In genomic region chr1:1432566-1432950, GRCh38 we compare ENCODE assay signal across 10 cellular contexts. TPM values are rescaled to one million over a fixed set of nuclear protein-coding genes. Genes with fewer than 3 reads are reported as not detected.
DNase-seq lines count a peak whose midpoint lies in the region; ATAC-seq and TF ChIP-seq lines count a peak whose summit lies in the region.
"Had no signal": no experiment of that assay in that cellular context is flagged by ENCODE, and none has a peak within 500 bp of the region (broad histone marks: within the 10 kb centered on the region; RNA-seq: fewer than 3 reads in every experiment).

No MANE protein-coding gene starts in this region.

- peaks cover 3% of the 10 kb centered on the region for H3K27me3 ChIP-seq in ascending aorta
- no peaks in the 10 kb centered on the region for H3K27me3 ChIP-seq in right lobe of liver

- H3K9me3 ChIP-seq in ascending aorta: no peaks in the 10 kb centered on the region
- H3K9me3 ChIP-seq in right lobe of liver: no peaks in the 10 kb centered on the region

- H3K4me3 ChIP-seq in ascending aorta (no peak overlapping the region), right lobe of liver (peak overlapping the region; percentile 35 to 56 (median 53)), skin epidermis (no peak overlapping the region)

- ATAC-seq in right lobe of liver (no peak), GM19328 (IDR thresholded peaks at IDR 0.05; ENCODE audit: unreplicated experiment) (no peak), GM18502 (IDR thresholded peaks at IDR 0.05; ENCODE audit: poor library complexity, unreplicated experiment) (no peak)

- DNase-seq in GM19238 (ENCODE audit: insufficient read length, low spot score) (peak; percentile 7), ascending aorta (ENCODE audit: low spot score in 2 of 2) (no peak), right lobe of liver (peak in 2 of 3 donors; percentile 28 to 56), AML-193 (lab: John Stamatoyannopoulos, UW) (no peak), GDM1 (lab: John Stamatoyannopoulos, UW) (no peak)
- DNase-seq: NCI-H1092 treated with DMSO at 0.1 percent for 48 hours had no signal

- intact Hi-C loops in ascending aorta (cut with DNase I) (no loop called here), right lobe of liver (cut with DNase I) (no loop called here)

- no peak for TF ChIP-seq CTCF in ascending aorta (IDR thresholded peaks at IDR 0.05)
- TF ChIP-seq CTCF in right lobe of liver (IDR thresholded peaks at IDR 0.05): no peak

- TF ChIP-seq POLR2A in right lobe of liver (IDR thresholded peaks at IDR 0.05): no peak

- H3K27ac ChIP-seq in ascending aorta: peak overlapping the region; percentile 81 to 82
- H3K27ac ChIP-seq in right lobe of liver: peak overlapping the region; percentile 53 to 84 (median 69)
- peak overlapping the region in 20 of 21 experiments; percentile 50 to 95 (median 88) for H3K27ac ChIP-seq in skin epidermis

- H3K36me3 ChIP-seq in ascending aorta (no peaks in the 10 kb centered on the region), right lobe of liver (no peaks in the 10 kb centered on the region)

- WGBS in right lobe of liver (ENCODE audit: insufficient coverage, low coverage, low lambda C conversion rate, missing lambda C conversion rate): 33% methylated on average over 3 of the region's 13 CpGs

- peaks cover 16 to 34% of the 10 kb centered on the region in 2 donors for H3K4me1 ChIP-seq in ascending aorta
- H3K4me1 ChIP-seq in right lobe of liver: peaks cover 0 to 73% (median 34%) of the 10 kb centered on the region in 4 donors

RNA-seq across cellular contexts. Expression of gene VWA1, which starts 2.9 kb away (rescaled TPM):
- total RNA-seq in ascending aorta (79.0 TPM), right lobe of liver (100 to 1,000 TPM in 1 of 6 experiments, 10 to 100 TPM in 5; 39.5 to 195 (median 78.7) TPM)

RNA-seq across cellular contexts. Expression of gene ANKRD65, which starts 11.5 kb away (rescaled TPM):
- 12.5 TPM for total RNA-seq in ascending aorta
- total RNA-seq in right lobe of liver: under 1 TPM; 0.19 to 0.89 (median 0.35) TPM
- total RNA-seq: activated T-helper 2 cell treated with anti-CD3 and anti-CD28 coated beads, Interferon-gamma antibody, Interleukin-2, Interleukin-4, amounts not matched to agents 10 μg/mL and 5 μg/mL and 100 μg/mL, durations not matched to agents 14 hours and 24 hours and 36 hours had no signal

RNA-seq across cellular contexts. Expression of gene ATAD3C, which starts 16.9 kb away (rescaled TPM):
- total RNA-seq in ascending aorta (not detected), right lobe of liver (1 to 10 TPM in 4 of 6 experiments, under 1 TPM in 2; 0.74 to 3.1 (median 1.9) TPM)

RNA-seq across cellular contexts. Expression of gene MRPL20, which starts 25.5 kb away (rescaled TPM):
- total RNA-seq in ascending aorta: 63.4 TPM
- 10 to 100 TPM; 44.1 to 91.2 (median 56.5) TPM for total RNA-seq in right lobe of liver

RNA-seq across cellular contexts. Expression of gene CCNL2, which starts 33.4 kb away (rescaled TPM):
- 150 TPM for total RNA-seq in ascending aorta
- total RNA-seq in right lobe of liver: 100 to 1,000 TPM in 4 of 6 experiments, 10 to 100 TPM in 2; 80.8 to 127 (median 101) TPM

Comparison
In these comparisons a context has a peak if more than half of its experiments do, and no peak if none do; other contexts are left out.
1. DNase-seq: peak in GM19238 (single experiment) and right lobe of liver (2 of 3); none in ascending aorta (0 of 2), AML-193 (0 of 2) and GDM1 (single experiment).
2. H3K4me3 ChIP-seq: peak in right lobe of liver (3 of 3); none in ascending aorta (0 of 2) and skin epidermis (0 of 7).
3. Peak in every context shown above with its lines, with median percentiles within 50 percentile points of each other: H3K27ac ChIP-seq.